Comparison of ENCODE assay signal across 9 cellular contexts in the genomic region with DNA sequence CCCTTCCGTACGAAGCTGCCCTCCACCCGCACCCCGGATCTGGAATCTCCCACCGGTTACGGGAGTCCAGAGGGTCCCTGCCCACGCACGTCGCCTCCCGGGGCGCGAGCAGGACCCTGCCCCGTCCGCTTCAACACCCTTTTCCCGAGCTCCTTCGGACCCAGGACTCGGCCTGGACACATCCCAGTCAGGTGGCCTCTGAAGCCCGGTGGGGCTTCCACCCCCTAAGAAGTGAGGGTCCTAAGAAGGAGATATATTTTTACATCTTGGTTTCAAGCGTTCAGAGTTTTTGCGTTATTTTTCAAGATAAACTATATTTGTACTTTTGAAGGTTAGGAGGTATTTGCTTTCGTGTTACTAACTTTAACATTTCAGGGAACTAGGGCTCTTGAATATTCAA. TPM values are rescaled to one million over a fixed set of nuclear protein-coding genes. Genes with fewer than 3 reads are reported as not detected.
DNase-seq lines count a peak whose midpoint lies in the region; ATAC-seq and TF ChIP-seq lines count a peak whose summit lies in the region.
"Had no signal": no experiment of that assay in that cellular context is flagged by ENCODE, and none has a peak within 500 bp of the region (broad histone marks: within the 10 kb centered on the region; RNA-seq: fewer than 3 reads in every experiment).

No MANE protein-coding gene starts in this region.

- peak overlapping the region; percentile 87 for H3K4me3 Mint-ChIP-seq in CD8-positive, alpha-beta T cell
- peak overlapping the region; percentile 84 for H3K4me3 Mint-ChIP-seq in endodermal cell

- no peaks in the 10 kb centered on the region for H3K9me3 Mint-ChIP-seq in CD8-positive, alpha-beta T cell
- no peaks in the 10 kb centered on the region for H3K9me3 Mint-ChIP-seq in endodermal cell

- peak overlapping the region; percentile 61 for H3K4me3 ChIP-seq in CD8-positive, alpha-beta T cell (ENCODE audit: low read depth, low read length)
- H3K4me3 ChIP-seq in NB4 (ENCODE audit: low read depth, low read length) (peak overlapping the region; percentile 86), endodermal cell (ENCODE audit: low read length) (peak overlapping the region; percentile 98), neutrophil (ENCODE audit: low read depth in 1 of 2, low read length in 1 of 2) (peak overlapping the region; percentile 79 to 83)

- peak overlapping the region; percentile 63 for H3K27ac ChIP-seq in CD8-positive, alpha-beta T cell (ENCODE audit: low read depth, low read length)
- H3K27ac ChIP-seq in endodermal cell (ENCODE audit: low read depth, low read length), result no peak overlapping the region
- peak overlapping the region; percentile 61 for H3K27ac ChIP-seq in neutrophil

- H3K36me3 Mint-ChIP-seq in CD8-positive, alpha-beta T cell, result peaks cover 31% of the 10 kb centered on the region
- H3K36me3 Mint-ChIP-seq in endodermal cell (ENCODE audit: low read depth), result peaks cover 16% of the 10 kb centered on the region

- H3K36me3 ChIP-seq in CD8-positive, alpha-beta T cell (ENCODE audit: insufficient read depth, low read length), result peaks cover 14% of the 10 kb centered on the region
- H3K36me3 ChIP-seq in endodermal cell (ENCODE audit: control insufficient read depth, insufficient read depth, low read length), result peaks cover 33% of the 10 kb centered on the region
- H3K36me3 ChIP-seq in neutrophil, result peaks cover 24% of the 10 kb centered on the region

- peaks cover 18% of the 10 kb centered on the region for H3K4me1 ChIP-seq in CD8-positive, alpha-beta T cell (ENCODE audit: insufficient read depth, low read length)
- no peaks in the 10 kb centered on the region for H3K4me1 ChIP-seq in endodermal cell (ENCODE audit: control insufficient read depth, insufficient read depth, low read length)
- H3K4me1 ChIP-seq in neutrophil (ENCODE audit: control insufficient read depth in 1 of 2, insufficient read depth in 1 of 2, low read depth in 1 of 2, low read length in 1 of 2), result peaks cover 15 to 16% of the 10 kb centered on the region in 2 experiments

- TF ChIP-seq POLR2A in NB4 (IDR thresholded peaks at IDR 0.05; ENCODE audit: extremely low read depth, insufficient read length), result no peak

- no peaks in the 10 kb centered on the region for H3K9me3 ChIP-seq in CD8-positive, alpha-beta T cell (ENCODE audit: low read length)
- H3K9me3 ChIP-seq in endodermal cell (ENCODE audit: control insufficient read depth, low read length) (no peaks in the 10 kb centered on the region), neutrophil (no peaks in the 10 kb centered on the region)

- POLR2A ChIA-PET in CD8-positive, alpha-beta T cell (lab: Charles Lee), result interaction anchor here (1.1 kb wide), 1 partner anchor 11 kb away, joined by 5 read pairs; no protein-coding TSS in a partner anchor

- intact Hi-C loops in CD8-positive, alpha-beta T cell (cut with DNase I, micrococcal nuclease), result loop anchor here (2.0 to 5.0 kb wide), 2 partner anchors 476 to 829 kb away; a partner anchor contains a TSS

- H3K27ac Mint-ChIP-seq in CD8-positive, alpha-beta T cell, result peak overlapping the region; percentile 83
- peak overlapping the region; percentile 88 for H3K27ac Mint-ChIP-seq in endodermal cell

- peak overlapping the region; percentile 87 for H3K9ac ChIP-seq in endodermal cell (ENCODE audit: extremely low read depth, low read length, poor library complexity, severe bottlenecking)

- peaks cover 35% of the 10 kb centered on the region for H3K4me1 Mint-ChIP-seq in CD8-positive, alpha-beta T cell (ENCODE audit: low read depth)
- peaks cover 7% of the 10 kb centered on the region for H3K4me1 Mint-ChIP-seq in endodermal cell

- no peaks in the 10 kb centered on the region for H3K27me3 Mint-ChIP-seq in CD8-positive, alpha-beta T cell (ENCODE audit: low read depth)
- H3K27me3 Mint-ChIP-seq in endodermal cell (ENCODE audit: insufficient read depth), result no peaks in the 10 kb centered on the region

- CTCF ChIA-PET in CD8-positive, alpha-beta T cell (lab: Charles Lee), result interaction anchor here (1.1 kb wide), 1 partner anchor 50 kb away, joined by 4 read pairs; no protein-coding TSS in a partner anchor

- ATAC-seq in CD8-positive, alpha-beta T cell, result no peak
- ATAC-seq in GM19328 (IDR thresholded peaks at IDR 0.05; ENCODE audit: unreplicated experiment) (no peak), HG02798 (IDR thresholded peaks at IDR 0.05; ENCODE audit: poor library complexity, unreplicated experiment) (no peak)

- no peaks in the 10 kb centered on the region for H3K27me3 ChIP-seq in CD8-positive, alpha-beta T cell (ENCODE audit: insufficient read depth, low read length)
- H3K27me3 ChIP-seq in endodermal cell (ENCODE audit: control insufficient read depth, insufficient read depth, low read length, poor library complexity, severe bottlenecking) (no peaks in the 10 kb centered on the region), neutrophil (peaks cover 30% of the 10 kb centered on the region)

- 0% methylated on average over 21 of the region's 21 CpGs; no CpG with 5 or more reads in 1 of the 2 experiments for WGBS in endodermal cell (ENCODE audit: insufficient coverage in 1 of 2, insufficient read length in 1 of 2), 2 experiments

- DNase-seq in CD8-positive, alpha-beta T cell, result no peak
- DNase-seq in NB4 (ENCODE audit: low read depth) (no peak), endodermal cell (no peak), SW 1271 (lab: John Stamatoyannopoulos, UW) (no peak)
- no peak for DNase-seq in stimulated activated CD4-positive, alpha-beta T cell treated with anti-CD3 and anti-CD28 coated beads, Interleukin-1b, Interleukin-23, amount 100 ng/mL, for 48 hours

- TF ChIP-seq CTCF in CD8-positive, alpha-beta T cell (IDR thresholded peaks at IDR 0.05), result no peak
- TF ChIP-seq CTCF in NB4 (IDR thresholded peaks at IDR 0.05; ENCODE audit: low read depth, low read length) (no peak), endodermal cell (conservative IDR thresholded peaks at IDR 0.05) (no peak), neutrophil (IDR thresholded peaks at IDR 0.05) (no peak)

RNA-seq across cellular contexts. Expression of a gene that starts 0.6 kb away (rescaled TPM):
- total RNA-seq in CD8-positive, alpha-beta T cell, result 100 to 1,000 TPM; 121 to 123 TPM
- total RNA-seq in endodermal cell, result 100 to 1,000 TPM; 159 to 208 TPM
- 122 TPM for polyA plus RNA-seq in endodermal cell (2013, experiment 1 of 2)
- 97.6 TPM for polyA plus RNA-seq in endodermal cell (2013, experiment 2 of 2)

RNA-seq across cellular contexts. Expression of a gene that starts 18.9 kb away (rescaled TPM):
- total RNA-seq in CD8-positive, alpha-beta T cell, result not detected
- 1 to 10 TPM in 1 of 2 donors, under 1 TPM in 1; 0.24 to 1.7 TPM for total RNA-seq in endodermal cell
- polyA plus RNA-seq in endodermal cell (2013, experiment 1 of 2), result 51.9 TPM
- polyA plus RNA-seq in endodermal cell (2013, experiment 2 of 2), result 40.1 TPM
- total RNA-seq: activated CD8-positive, alpha-beta memory T cell treated with anti-CD3 and anti-CD28 coated beads for 36 hours had no signal

RNA-seq across cellular contexts. Expression of a gene that starts 19.8 kb away (rescaled TPM):
- under 1 TPM; 0.11 to 0.22 TPM for total RNA-seq in CD8-positive, alpha-beta T cell
- under 1 TPM in 1 of 2 donors, not detected in 1; 0.44 TPM for total RNA-seq in endodermal cell
- 0.53 TPM for polyA plus RNA-seq in endodermal cell (2013, experiment 1 of 2)
- polyA plus RNA-seq in endodermal cell (2013, experiment 2 of 2), result 0.46 TPM
- total RNA-seq: activated CD8-positive, alpha-beta memory T cell treated with anti-CD3 and anti-CD28 coated beads for 36 hours had no signal

RNA-seq across cellular contexts. Expression of a gene that starts 37.5 kb away (rescaled TPM):
- total RNA-seq in CD8-positive, alpha-beta T cell, result 1 to 10 TPM; 2.0 to 2.1 TPM
- total RNA-seq in endodermal cell, result not detected
- polyA plus RNA-seq in endodermal cell (2013, experiment 1 of 2), result 0.28 TPM
- polyA plus RNA-seq in endodermal cell (2013, experiment 2 of 2), result 0.21 TPM
- total RNA-seq: activated CD8-positive, alpha-beta memory T cell treated with anti-CD3 and anti-CD28 coated beads for 36 hours had no signal

RNA-seq across cellular contexts. Expression of a gene that starts 57.2 kb away (rescaled TPM):
- 10 to 100 TPM; 44.8 to 45.7 TPM for total RNA-seq in CD8-positive, alpha-beta T cell
- 10 to 100 TPM; 64.9 to 73.2 TPM for total RNA-seq in endodermal cell
- polyA plus RNA-seq in endodermal cell (2013, experiment 1 of 2), result 43.0 TPM
- polyA plus RNA-seq in endodermal cell (2013, experiment 2 of 2), result 41.6 TPM
